1 cellular context compared by ENCODE assay signal in genomic region chr2:238854246-238854645, GRCh38.
TF ChIP-seq lines count a peak whose summit lies in the region.

No MANE protein-coding gene starts in this region.

TF ChIP-seq in IMR-90, 13 proteins besides CTCF, POLR2A, EP300 and RAD21:
- TF ChIP-seq NFE2L2 (IDR thresholded peaks at IDR 0.05; ENCODE audit: low read depth, low read length) (no peak), BHLHE40 (IDR thresholded peaks at IDR 0.05; ENCODE audit: low read depth, low read length) (no peak), MAZ (IDR thresholded peaks at IDR 0.05; ENCODE audit: borderline replicate concordance, low read depth, low read length) (no peak), FOS (IDR thresholded peaks at IDR 0.05; ENCODE audit: low read depth, low read length) (no peak), SMC3 (IDR thresholded peaks at IDR 0.05; ENCODE audit: low read depth, low read length) (no peak), MAFK (IDR thresholded peaks at IDR 0.05; ENCODE audit: low read depth, low read length) (no peak), MXI1 (IDR thresholded peaks at IDR 0.05; ENCODE audit: borderline replicate concordance, low read depth, low read length) (no peak), CHD1 (IDR thresholded peaks at IDR 0.05; ENCODE audit: low read depth, low read length) (no peak), RCOR1 (IDR thresholded peaks at IDR 0.05; ENCODE audit: insufficient replicate concordance, low read length) (no peak), RFX5 (IDR thresholded peaks at IDR 0.05; ENCODE audit: low read depth, low read length) (no peak), CEBPB (IDR thresholded peaks at IDR 0.05; ENCODE audit: low read depth, low read length) (no peak)
- TF ChIP-seq, protein P1, sequence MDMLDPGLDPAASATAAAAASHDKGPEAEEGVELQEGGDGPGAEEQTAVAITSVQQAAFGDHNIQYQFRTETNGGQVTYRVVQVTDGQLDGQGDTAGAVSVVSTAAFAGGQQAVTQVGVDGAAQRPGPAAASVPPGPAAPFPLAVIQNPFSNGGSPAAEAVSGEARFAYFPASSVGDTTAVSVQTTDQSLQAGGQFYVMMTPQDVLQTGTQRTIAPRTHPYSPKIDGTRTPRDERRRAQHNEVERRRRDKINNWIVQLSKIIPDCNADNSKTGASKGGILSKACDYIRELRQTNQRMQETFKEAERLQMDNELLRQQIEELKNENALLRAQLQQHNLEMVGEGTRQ (IDR thresholded peaks at IDR 0.05; ENCODE audit: low read depth, low read length) = no peak
- TF ChIP-seq, protein P2, sequence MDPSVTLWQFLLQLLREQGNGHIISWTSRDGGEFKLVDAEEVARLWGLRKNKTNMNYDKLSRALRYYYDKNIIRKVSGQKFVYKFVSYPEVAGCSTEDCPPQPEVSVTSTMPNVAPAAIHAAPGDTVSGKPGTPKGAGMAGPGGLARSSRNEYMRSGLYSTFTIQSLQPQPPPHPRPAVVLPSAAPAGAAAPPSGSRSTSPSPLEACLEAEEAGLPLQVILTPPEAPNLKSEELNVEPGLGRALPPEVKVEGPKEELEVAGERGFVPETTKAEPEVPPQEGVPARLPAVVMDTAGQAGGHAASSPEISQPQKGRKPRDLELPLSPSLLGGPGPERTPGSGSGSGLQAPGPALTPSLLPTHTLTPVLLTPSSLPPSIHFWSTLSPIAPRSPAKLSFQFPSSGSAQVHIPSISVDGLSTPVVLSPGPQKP (IDR thresholded peaks at IDR 0.05; ENCODE audit: borderline replicate concordance, low read depth, low read length) = no peak
